Comparison of ENCODE assay signal across 16 cellular contexts in genomic region chr21:34606051-34606450, GRCh38.
"Had no signal": no experiment of that assay in that cellular context is flagged by ENCODE, and none has a peak within 500 bp of the region (broad histone marks: within the 10 kb centered on the region; RNA-seq: fewer than 3 reads in every experiment).

No MANE protein-coding gene starts in this region.

- H3K9me3 ChIP-seq: left lung, ovary, sigmoid colon, SK-N-SH, tibial nerve had no signal

- H3K27ac ChIP-seq: left lung, ovary, sigmoid colon had no signal

- H3K4me2 ChIP-seq: SK-N-SH had no signal

- ATAC-seq: activated CD8-positive, alpha-beta T cell treated with anti-CD3 and anti-CD28 coated beads for 36 hours; activated T-cell treated with anti-CD3 and anti-CD28 coated beads, Interleukin-2, amount 50 U/mL, for 4 hours; effector memory CD8-positive, alpha-beta T cell; left lung; naive thymus-derived CD8-positive, alpha-beta T cell had no signal

- H3K4me3 ChIP-seq: left lung, ovary, sigmoid colon, tibial nerve had no signal

- H3K27me3 ChIP-seq: left lung, ovary, sigmoid colon, tibial nerve had no signal

- DNase-seq: activated CD4-positive, alpha-beta T cell treated with anti-CD3 and anti-CD28 coated beads for 48 hours; activated CD4-positive, CD25-positive, alpha-beta regulatory T cell; activated CD8-positive, alpha-beta memory T cell treated with anti-CD3 and anti-CD28 coated beads, Interleukin-2, amount 50 U/mL, for 4 hours; activated CD8-positive, alpha-beta T cell treated with anti-CD3 and anti-CD28 coated beads for 36 hours; activated naive CD4-positive, alpha-beta T cell treated with anti-CD3 and anti-CD28 coated beads, Interleukin-2, amount 10 ng/mL, durations not matched to agents 7 days and 5 days; activated T-cell treated with anti-CD3 and anti-CD28 coated beads, Interleukin-2, amount 50 U/mL, for 4 hours; dermis blood vessel endothelial cell; effector memory CD8-positive, alpha-beta T cell; left lung; naive thymus-derived CD8-positive, alpha-beta T cell; ovary; sigmoid colon; SK-N-SH; stimulated activated CD4-positive, alpha-beta T cell treated with anti-CD3 and anti-CD28 coated beads, Interleukin-4, amount 100 ng/mL, for 4 hours; stimulated activated naive CD4-positive, alpha-beta T cell had no signal

- H3K9ac ChIP-seq: SK-N-SH had no signal

- H3K36me3 ChIP-seq: left lung, ovary, sigmoid colon, tibial nerve had no signal
